Comparison of ENCODE assay signal across 8 cellular contexts in genomic region chr4:6709230-6710114, GRCh38. TPM values are rescaled to one million over a fixed set of nuclear protein-coding genes. Genes with fewer than 3 reads are reported as not detected.
A peak's percentile ranks its signal among the peaks of the same experiment; 100 is the strongest.
DNase-seq lines count a peak whose midpoint lies in the region; ATAC-seq and TF ChIP-seq lines count a peak whose summit lies in the region.

Gene MRFAP1L1, minus strand, starts transcription at chr4:6709865. Its CDS starts 236 bp downstream, at chr4:6709629.

- no peaks in the 10 kb centered on the region for H4K20me1 ChIP-seq in mammary epithelial cell (ENCODE audit: insufficient read depth, low read length)

- H3K9me3 ChIP-seq in A673 (ENCODE audit: low read depth, low read length, poor library complexity, severe bottlenecking) (no peaks in the 10 kb centered on the region), mammary epithelial cell (replicated peaks; ENCODE audit: insufficient read depth, low read length) (no peaks in the 10 kb centered on the region), iPS-20b (ENCODE audit: insufficient read depth, low read depth, low read length) (no peaks in the 10 kb centered on the region)

- peaks cover 51% of the 10 kb centered on the region for H3K79me2 ChIP-seq in mammary epithelial cell (ENCODE audit: insufficient read depth, low read length)

- peak; percentile 98 for DNase-seq in A673 (ENCODE audit: low spot score)
- peak; percentile 96 for DNase-seq in NCI-H2227 (lab: John Stamatoyannopoulos, UW; ENCODE audit: unreplicated experiment)
- DNase-seq in mammary epithelial cell: peak; percentile 96

- intact Hi-C loops in A673 (cut with micrococcal nuclease; ENCODE audit: unreplicated experiment): no loop called here
- intact Hi-C loops in mammary epithelial cell (cut with micrococcal nuclease): loop anchor here (1.0 to 10.0 kb wide), 3 partner anchors 35 to 445 kb away; partner anchors contain the start of genes MRFAP1 and WFS1

- H3K9ac ChIP-seq in mammary epithelial cell (ENCODE audit: insufficient read depth, low read length) (peak within 1 kb of the TSS; percentile 81), iPS-20b (ENCODE audit: low read depth, low read length) (peak within 1 kb of the TSS; percentile 95)

- H3K4me1 ChIP-seq in A673 (ENCODE audit: insufficient read depth, low read length, poor library complexity, severe bottlenecking): peaks cover 17% of the 10 kb centered on the region
- H3K4me1 ChIP-seq in mammary epithelial cell (ENCODE audit: insufficient read depth, low read length): peaks cover 16% of the 10 kb centered on the region
- H3K4me1 ChIP-seq in iPS-20b (ENCODE audit: insufficient read depth, low read length): peaks cover 11% of the 10 kb centered on the region

- no peak for TF ChIP-seq CTCF in A673 (conservative IDR thresholded peaks at IDR 0.05; ENCODE audit: low read depth, low read length)
- TF ChIP-seq CTCF in WI38 (IDR thresholded peaks at IDR 0.05; ENCODE audit: low read depth, low read length): no peak
- peak in 1 of 2 donors; percentile 15 for TF ChIP-seq CTCF in mammary epithelial cell (conservative IDR thresholded peaks at IDR 0.05 in 1 of 2, IDR thresholded peaks at IDR 0.05 in 1 of 2; ENCODE audit: extremely low read depth in 1 of 2, insufficient read depth in 1 of 2, low read depth in 1 of 2, low read length in 2 of 2)

- H3K36me3 ChIP-seq in A673 (ENCODE audit: insufficient read depth, low read length, poor library complexity, severe bottlenecking) (peaks cover 10% of the 10 kb centered on the region), mammary epithelial cell (ENCODE audit: insufficient read depth, low read length) (no peaks in the 10 kb centered on the region), iPS-20b (ENCODE audit: insufficient read depth, low read depth, low read length) (peaks cover 17% of the 10 kb centered on the region; the same call in 1 of the 2 replicates)

- H3K27ac ChIP-seq in A673 (ENCODE audit: low read depth, low read length, poor library complexity, severe bottlenecking) (peak within 1 kb of the TSS; percentile 65), mammary epithelial cell (ENCODE audit: insufficient read depth, low read depth, low read length) (peak within 1 kb of the TSS; percentile 66), iPS-20b (ENCODE audit: low read length) (peak within 1 kb of the TSS; percentile 41), skin epidermis (peak within 1 kb of the TSS in 20 of 21 experiments; percentile 26 to 92 (median 80))

- CTCF ChIA-PET in A673 (lab: Charles Lee): interaction anchor here (0.5 to 0.6 kb wide), 3 partner anchors 11 to 729 kb away, joined by 3 to 9 read pairs (median 3); no protein-coding TSS in a partner anchor
- CTCF ChIA-PET in mammary epithelial cell (lab: Charles Lee; ENCODE audit: low non-redundant PET): interaction anchor here (0.7 kb wide), 1 partner anchor 837 kb away, joined by 7 read pairs; no protein-coding TSS in a partner anchor

- H3K4me2 ChIP-seq in mammary epithelial cell (ENCODE audit: insufficient read depth, low read depth, low read length): peak within 1 kb of the TSS; percentile 95

- in situ Hi-C loops in mammary epithelial cell (cut with MboI; ENCODE audit: low sequenced_read_pairs in 2 of 2): loop anchor here (25.0 kb wide), 1 partner anchor 353 kb away; the partner anchor contains the start of gene GRPEL1 (in 2 of the 2)

- BruUV-seq in A673 (replicated peaks; lab: Mats Ljungman, UMichigan) (TSS peak; percentile 84), mammary epithelial cell (replicated peaks; lab: Mats Ljungman, UMichigan) (TSS peak; percentile 70)

- H3K4me3 ChIP-seq in A673 (ENCODE audit: low read depth, low read length, poor library complexity, severe bottlenecking) (peak within 1 kb of the TSS; percentile 72), WI38 (ENCODE audit: low read depth, low read length) (peak within 1 kb of the TSS; percentile 94), mammary epithelial cell (replicated peaks in 1 of 3; ENCODE audit: insufficient read depth in 1 of 3, low read depth in 2 of 3, low read length in 3 of 3) (peak within 1 kb of the TSS; percentile 73 to 96 (median 81)), iPS-20b (ENCODE audit: low read length) (peak within 1 kb of the TSS; percentile 98), skin epidermis (peak within 1 kb of the TSS; percentile 57 to 85 (median 68))

- dilution Hi-C loops in mammary epithelial cell (cut with HindIII; ENCODE audit: low sequenced_read_pairs): loop anchor here (5.0 kb wide), 1 partner anchor 47 kb away; no protein-coding TSS in a partner anchor

- POLR2A ChIA-PET in A673 (lab: Charles Lee; ENCODE audit: low non-redundant PET): interaction anchor here (0.6 kb wide), 2 partner anchors 36 to 75 kb away, joined by 4 to 7 read pairs; no protein-coding TSS in a partner anchor

- H2AFZ ChIP-seq in mammary epithelial cell (ENCODE audit: low read depth, low read length): peak within 1 kb of the TSS; percentile 98

- WGBS in mammary epithelial cell (ENCODE audit: low coverage, missing lambda C conversion rate): 3% methylated on average over 52 of the region's 72 CpGs

- ATAC-seq in GM18867 (IDR thresholded peaks at IDR 0.05; ENCODE audit: unreplicated experiment) (peak; percentile 69), HG03135 (IDR thresholded peaks at IDR 0.05; ENCODE audit: unreplicated experiment) (peak; percentile 67)

- no peaks in the 10 kb centered on the region for H3K27me3 ChIP-seq in A673 (replicated peaks; ENCODE audit: insufficient read depth, low read depth, low read length, poor library complexity)
- H3K27me3 ChIP-seq in mammary epithelial cell (ENCODE audit: insufficient read depth, low read length): no peaks in the 10 kb centered on the region
- H3K27me3 ChIP-seq in iPS-20b (ENCODE audit: insufficient read depth, low read length): peaks cover 31% of the 10 kb centered on the region

RNA-seq across cellular contexts. Expression of gene MRFAP1L1, which starts in this region (rescaled TPM):
- total RNA-seq in A673 (2021): 60.8 and 61.0 TPM in 2 replicates
- total RNA-seq in mammary epithelial cell: 10 to 100 TPM; 34.0 to 35.9 TPM
- polyA plus RNA-seq in mammary epithelial cell: 38.6 TPM
- 12.8 TPM for polyA minus RNA-seq in mammary epithelial cell

Comparison
In these comparisons a context has a peak if more than half of its experiments do, and no peak if none do; other contexts are left out.
1. Peak in every context shown above with its lines: DNase-seq, ATAC-seq, H3K4me3 ChIP-seq and H3K27ac ChIP-seq.